In the genomic region with DNA sequence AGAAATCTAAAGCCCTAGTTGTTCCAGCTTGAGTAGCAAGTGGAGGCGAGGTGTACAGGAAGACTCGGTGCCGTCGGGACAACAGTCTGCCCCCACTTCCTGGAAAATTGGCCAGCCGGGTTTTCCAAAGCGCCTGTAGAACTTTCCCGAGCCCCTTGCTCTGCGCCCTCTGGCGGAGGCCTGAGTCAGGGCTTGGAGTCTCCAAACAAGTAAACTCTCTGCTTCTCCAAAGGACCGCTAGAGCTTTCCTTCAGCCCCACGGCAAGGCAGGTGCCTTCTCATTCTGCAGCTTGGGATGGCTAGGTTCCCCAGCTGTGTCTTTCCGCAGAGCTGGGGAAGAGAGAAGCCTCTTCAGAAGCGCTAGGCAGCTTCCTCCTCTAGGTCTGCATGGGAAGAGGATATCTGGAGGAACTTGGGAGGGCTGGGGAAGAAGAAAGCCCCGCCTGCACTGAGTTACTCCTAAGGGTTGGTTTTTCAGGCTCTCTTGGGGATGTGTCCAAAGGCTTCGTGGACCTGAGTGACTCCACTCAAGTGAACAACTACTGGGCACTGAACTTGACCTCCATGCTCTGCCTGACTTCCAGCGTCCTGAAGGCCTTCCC, we compare ENCODE assay signal across 8 cellular contexts. TPM values are rescaled to one million over a fixed set of nuclear protein-coding genes. Genes with fewer than 3 reads are reported as not detected.
DNase-seq lines count a peak whose midpoint lies in the region; ATAC-seq lines count a peak whose summit lies in the region.

No MANE protein-coding gene starts in this region.

- no peaks in the 10 kb centered on the region for H3K9me3 Mint-ChIP-seq in activated CD4-positive, alpha-beta memory T cell treated with anti-CD3 and anti-CD28 coated beads for 36 hours

- peak; percentile 38 for ATAC-seq in GM19351 (IDR thresholded peaks at IDR 0.05; ENCODE audit: unreplicated experiment)
- peak; percentile 13 for ATAC-seq in HG03469 (IDR thresholded peaks at IDR 0.05; ENCODE audit: unreplicated experiment)

- no peak overlapping the region for H3K27ac Mint-ChIP-seq in activated CD4-positive, alpha-beta memory T cell treated with anti-CD3 and anti-CD28 coated beads for 36 hours

- intact Hi-C loops in activated CD4-positive, alpha-beta memory T cell treated with anti-CD3 and anti-CD28 coated beads for 36 hours (cut with micrococcal nuclease), result loop anchor here (1.0 to 2.0 kb wide), 2 partner anchors 25 to 117 kb away; no protein-coding TSS in a partner anchor

- peaks cover 4% of the 10 kb centered on the region for H3K36me3 Mint-ChIP-seq in activated CD4-positive, alpha-beta memory T cell treated with anti-CD3 and anti-CD28 coated beads for 36 hours

- H3K4me1 ChIP-seq in BLaER1, result peaks cover 21% of the 10 kb centered on the region
- H3K4me1 ChIP-seq in endocrine pancreas (ENCODE audit: control insufficient read depth, insufficient read depth, low read length), result no peaks in the 10 kb centered on the region

- H4K20me1 ChIP-seq in BLaER1, result peaks cover 45% of the 10 kb centered on the region

- CTCF ChIA-PET in activated CD4-positive, alpha-beta memory T cell treated with anti-CD3 and anti-CD28 coated beads for 36 hours (lab: Charles Lee), result interaction anchor here (0.6 to 3.2 kb wide), 25 partner anchors 8 to 324 kb away, joined by 3 to 40 read pairs (median 5); a partner anchor contains a TSS

- H3K9me3 ChIP-seq in BLaER1 (no peaks in the 10 kb centered on the region), endocrine pancreas (ENCODE audit: control insufficient read depth, low read length) (no peaks in the 10 kb centered on the region)

- peak; percentile 86 to 94 for DNase-seq in NCI-H526 (lab: John Stamatoyannopoulos, UW)
- peak; percentile 71 for DNase-seq in activated CD4-positive, alpha-beta memory T cell treated with anti-CD3 and anti-CD28 coated beads for 36 hours
- peak; percentile 92 for DNase-seq in medulla oblongata (ENCODE audit: extremely low spot score)
- peak; percentile 22 to 48 (median 47) for DNase-seq in stimulated activated CD4-positive, alpha-beta T cell treated with anti-CD3 and anti-CD28 coated beads, TNF-alpha, amount 100 ng/mL, for 48 hours (ENCODE audit: low read depth in 3 of 3)

- peak overlapping the region; percentile 84 for H3K4me3 ChIP-seq in BLaER1
- H3K4me3 ChIP-seq in endocrine pancreas (ENCODE audit: control insufficient read depth, insufficient read depth, low read length), result peak overlapping the region; percentile 22

- H3K36me3 ChIP-seq in BLaER1 (peaks cover 14% of the 10 kb centered on the region; the same call in 1 of the 2 replicates), endocrine pancreas (ENCODE audit: control insufficient read depth, insufficient read depth, low read length) (no peaks in the 10 kb centered on the region)

- H3K9ac ChIP-seq in BLaER1 (peak overlapping the region; percentile 78), endocrine pancreas (ENCODE audit: control insufficient read depth, insufficient read depth, low read length) (peak overlapping the region; percentile 65)

- peaks cover 64% of the 10 kb centered on the region for H3K27me3 Mint-ChIP-seq in activated CD4-positive, alpha-beta memory T cell treated with anti-CD3 and anti-CD28 coated beads for 36 hours

- peaks cover 11% of the 10 kb centered on the region for H3K4me1 Mint-ChIP-seq in activated CD4-positive, alpha-beta memory T cell treated with anti-CD3 and anti-CD28 coated beads for 36 hours (ENCODE audit: low read depth)

- POLR2A ChIA-PET in activated CD4-positive, alpha-beta memory T cell treated with anti-CD3 and anti-CD28 coated beads for 36 hours (lab: Charles Lee), result no interaction called here

- H3K27ac ChIP-seq in BLaER1, result peak overlapping the region; percentile 24

- peak overlapping the region; percentile 95 for H3K4me2 ChIP-seq in BLaER1

- peak overlapping the region; percentile 69 for H3K4me3 Mint-ChIP-seq in activated CD4-positive, alpha-beta memory T cell treated with anti-CD3 and anti-CD28 coated beads for 36 hours

- H3K27me3 ChIP-seq in BLaER1 (peaks cover 8% of the 10 kb centered on the region), endocrine pancreas (ENCODE audit: control insufficient read depth, insufficient read depth, low read length) (no peaks in the 10 kb centered on the region)

RNA-seq across cellular contexts. Expression of a gene that starts 0.7 kb away (rescaled TPM):
- 1 to 10 TPM; 7.1 to 8.5 TPM for total RNA-seq in activated CD4-positive, alpha-beta memory T cell treated with anti-CD3 and anti-CD28 coated beads for 36 hours

RNA-seq across cellular contexts. Expression of a gene that starts 29.4 kb away (rescaled TPM):
- not detected for total RNA-seq in activated CD4-positive, alpha-beta memory T cell treated with anti-CD3 and anti-CD28 coated beads for 36 hours

Comparison
In these comparisons a context has a peak if more than half of its experiments do, and no peak if none do; other contexts are left out.
1. Peak in every context shown above with its lines: DNase-seq, ATAC-seq, H3K4me3 ChIP-seq and H3K27ac ChIP-seq.